In the genomic region with DNA sequence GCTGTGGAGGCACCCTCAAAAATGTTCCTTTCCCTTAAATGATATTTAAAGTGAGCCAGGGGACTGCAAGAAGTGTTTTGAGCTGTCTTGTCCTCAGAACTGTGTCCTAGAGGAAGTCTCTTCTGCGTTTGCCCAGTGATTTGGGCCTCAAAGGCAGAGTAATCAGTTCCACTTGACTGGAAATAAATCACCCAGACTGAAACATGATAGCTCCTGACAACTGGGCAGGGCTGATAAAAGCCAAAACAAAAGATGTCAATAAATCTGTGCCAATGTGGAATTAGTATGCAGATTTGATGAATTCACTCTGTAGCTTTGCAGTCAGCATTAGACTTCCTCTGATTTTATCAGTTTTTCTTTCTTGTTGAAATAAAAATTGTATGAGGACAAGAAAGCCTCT, we compare ENCODE assay signal across 1 cellular context.
TF ChIP-seq lines count a peak whose summit lies in the region.

No MANE protein-coding gene starts in this region.

TF ChIP-seq in HEK293, 187 proteins besides CTCF, POLR2A, EP300 and RAD21 (continued from another document):
- TF ChIP-seq, protein P1, sequence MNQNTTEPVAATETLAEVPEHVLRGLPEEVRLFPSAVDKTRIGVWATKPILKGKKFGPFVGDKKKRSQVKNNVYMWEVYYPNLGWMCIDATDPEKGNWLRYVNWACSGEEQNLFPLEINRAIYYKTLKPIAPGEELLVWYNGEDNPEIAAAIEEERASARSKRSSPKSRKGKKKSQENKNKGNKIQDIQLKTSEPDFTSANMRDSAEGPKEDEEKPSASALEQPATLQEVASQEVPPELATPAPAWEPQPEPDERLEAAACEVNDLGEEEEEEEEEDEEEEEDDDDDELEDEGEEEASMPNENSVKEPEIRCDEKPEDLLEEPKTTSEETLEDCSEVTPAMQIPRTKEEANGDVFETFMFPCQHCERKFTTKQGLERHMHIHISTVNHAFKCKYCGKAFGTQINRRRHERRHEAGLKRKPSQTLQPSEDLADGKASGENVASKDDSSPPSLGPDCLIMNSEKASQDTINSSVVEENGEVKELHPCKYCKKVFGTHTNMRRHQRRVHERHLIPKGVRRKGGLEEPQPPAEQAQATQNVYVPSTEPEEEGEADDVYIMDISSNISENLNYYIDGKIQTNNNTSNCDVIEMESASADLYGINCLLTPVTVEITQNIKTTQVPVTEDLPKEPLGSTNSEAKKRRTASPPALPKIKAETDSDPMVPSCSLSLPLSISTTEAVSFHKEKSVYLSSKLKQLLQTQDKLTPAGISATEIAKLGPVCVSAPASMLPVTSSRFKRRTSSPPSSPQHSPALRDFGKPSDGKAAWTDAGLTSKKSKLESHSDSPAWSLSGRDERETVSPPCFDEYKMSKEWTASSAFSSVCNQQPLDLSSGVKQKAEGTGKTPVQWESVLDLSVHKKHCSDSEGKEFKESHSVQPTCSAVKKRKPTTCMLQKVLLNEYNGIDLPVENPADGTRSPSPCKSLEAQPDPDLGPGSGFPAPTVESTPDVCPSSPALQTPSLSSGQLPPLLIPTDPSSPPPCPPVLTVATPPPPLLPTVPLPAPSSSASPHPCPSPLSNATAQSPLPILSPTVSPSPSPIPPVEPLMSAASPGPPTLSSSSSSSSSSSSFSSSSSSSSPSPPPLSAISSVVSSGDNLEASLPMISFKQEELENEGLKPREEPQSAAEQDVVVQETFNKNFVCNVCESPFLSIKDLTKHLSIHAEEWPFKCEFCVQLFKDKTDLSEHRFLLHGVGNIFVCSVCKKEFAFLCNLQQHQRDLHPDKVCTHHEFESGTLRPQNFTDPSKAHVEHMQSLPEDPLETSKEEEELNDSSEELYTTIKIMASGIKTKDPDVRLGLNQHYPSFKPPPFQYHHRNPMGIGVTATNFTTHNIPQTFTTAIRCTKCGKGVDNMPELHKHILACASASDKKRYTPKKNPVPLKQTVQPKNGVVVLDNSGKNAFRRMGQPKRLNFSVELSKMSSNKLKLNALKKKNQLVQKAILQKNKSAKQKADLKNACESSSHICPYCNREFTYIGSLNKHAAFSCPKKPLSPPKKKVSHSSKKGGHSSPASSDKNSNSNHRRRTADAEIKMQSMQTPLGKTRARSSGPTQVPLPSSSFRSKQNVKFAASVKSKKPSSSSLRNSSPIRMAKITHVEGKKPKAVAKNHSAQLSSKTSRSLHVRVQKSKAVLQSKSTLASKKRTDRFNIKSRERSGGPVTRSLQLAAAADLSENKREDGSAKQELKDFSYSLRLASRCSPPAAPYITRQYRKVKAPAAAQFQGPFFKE (tag by site-specific recombination; IDR thresholded peaks at IDR 0.05; ENCODE audit: borderline replicate concordance) = no peak
- TF ChIP-seq ZNF146 (tag by site-specific recombination; IDR thresholded peaks at IDR 0.05) (no peak), ZNF549 (tag by site-specific recombination; IDR thresholded peaks at IDR 0.05) (no peak), ZEB2 (tag by site-specific recombination; IDR thresholded peaks at IDR 0.05) (peak; percentile 83), ZNF610 (tag by site-specific recombination; IDR thresholded peaks at IDR 0.05; ENCODE audit: borderline replicate concordance) (no peak), ZNF561 (tag by site-specific recombination; IDR thresholded peaks at IDR 0.05; ENCODE audit: borderline replicate concordance) (no peak), KLF1 (tag by site-specific recombination; IDR thresholded peaks at IDR 0.05) (peak; percentile 35; the same call in 1 of the 2 replicates), ZNF791 (tag by site-specific recombination; IDR thresholded peaks at IDR 0.05) (no peak), ZNF169 (tag by site-specific recombination; IDR thresholded peaks at IDR 0.05) (no peak), ZNF354C (tag by site-specific recombination; IDR thresholded peaks at IDR 0.05; ENCODE audit: borderline replicate concordance, low read depth) (no peak), ZNF394 (tag by site-specific recombination; IDR thresholded peaks at IDR 0.05; ENCODE audit: borderline replicate concordance) (0 out of 2 replicates have a peak, but pooled peaks have one; percentile 11), BCL11A (tag by site-specific recombination; IDR thresholded peaks at IDR 0.05; ENCODE audit: low read depth) (0 out of 2 replicates have a peak, but pooled peaks have one; percentile 31), MEIS1 (CRISPR knock-in tag; IDR thresholded peaks at IDR 0.05; ENCODE audit: borderline replicate concordance) (0 out of 2 replicates have a peak, but pooled peaks have one; percentile 71), ZNF155 (tag by site-specific recombination; IDR thresholded peaks at IDR 0.05) (no peak), ZBTB7A (tag by site-specific recombination; IDR thresholded peaks at IDR 0.05; ENCODE audit: low read depth) (no peak), ZNF530 (tag by site-specific recombination; IDR thresholded peaks at IDR 0.05; ENCODE audit: low read depth) (no peak), YY2 (tag by site-specific recombination; IDR thresholded peaks at IDR 0.05) (no peak)
- TF ChIP-seq, protein P2, sequence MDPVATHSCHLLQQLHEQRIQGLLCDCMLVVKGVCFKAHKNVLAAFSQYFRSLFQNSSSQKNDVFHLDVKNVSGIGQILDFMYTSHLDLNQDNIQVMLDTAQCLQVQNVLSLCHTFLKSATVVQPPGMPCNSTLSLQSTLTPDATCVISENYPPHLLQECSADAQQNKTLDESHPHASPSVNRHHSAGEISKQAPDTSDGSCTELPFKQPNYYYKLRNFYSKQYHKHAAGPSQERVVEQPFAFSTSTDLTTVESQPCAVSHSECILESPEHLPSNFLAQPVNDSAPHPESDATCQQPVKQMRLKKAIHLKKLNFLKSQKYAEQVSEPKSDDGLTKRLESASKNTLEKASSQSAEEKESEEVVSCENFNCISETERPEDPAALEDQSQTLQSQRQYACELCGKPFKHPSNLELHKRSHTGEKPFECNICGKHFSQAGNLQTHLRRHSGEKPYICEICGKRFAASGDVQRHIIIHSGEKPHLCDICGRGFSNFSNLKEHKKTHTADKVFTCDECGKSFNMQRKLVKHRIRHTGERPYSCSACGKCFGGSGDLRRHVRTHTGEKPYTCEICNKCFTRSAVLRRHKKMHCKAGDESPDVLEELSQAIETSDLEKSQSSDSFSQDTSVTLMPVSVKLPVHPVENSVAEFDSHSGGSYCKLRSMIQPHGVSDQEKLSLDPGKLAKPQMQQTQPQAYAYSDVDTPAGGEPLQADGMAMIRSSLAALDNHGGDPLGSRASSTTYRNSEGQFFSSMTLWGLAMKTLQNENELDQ (tag by site-specific recombination; IDR thresholded peaks at IDR 0.05; ENCODE audit: low read depth) = no peak
- TF ChIP-seq, protein P3, sequence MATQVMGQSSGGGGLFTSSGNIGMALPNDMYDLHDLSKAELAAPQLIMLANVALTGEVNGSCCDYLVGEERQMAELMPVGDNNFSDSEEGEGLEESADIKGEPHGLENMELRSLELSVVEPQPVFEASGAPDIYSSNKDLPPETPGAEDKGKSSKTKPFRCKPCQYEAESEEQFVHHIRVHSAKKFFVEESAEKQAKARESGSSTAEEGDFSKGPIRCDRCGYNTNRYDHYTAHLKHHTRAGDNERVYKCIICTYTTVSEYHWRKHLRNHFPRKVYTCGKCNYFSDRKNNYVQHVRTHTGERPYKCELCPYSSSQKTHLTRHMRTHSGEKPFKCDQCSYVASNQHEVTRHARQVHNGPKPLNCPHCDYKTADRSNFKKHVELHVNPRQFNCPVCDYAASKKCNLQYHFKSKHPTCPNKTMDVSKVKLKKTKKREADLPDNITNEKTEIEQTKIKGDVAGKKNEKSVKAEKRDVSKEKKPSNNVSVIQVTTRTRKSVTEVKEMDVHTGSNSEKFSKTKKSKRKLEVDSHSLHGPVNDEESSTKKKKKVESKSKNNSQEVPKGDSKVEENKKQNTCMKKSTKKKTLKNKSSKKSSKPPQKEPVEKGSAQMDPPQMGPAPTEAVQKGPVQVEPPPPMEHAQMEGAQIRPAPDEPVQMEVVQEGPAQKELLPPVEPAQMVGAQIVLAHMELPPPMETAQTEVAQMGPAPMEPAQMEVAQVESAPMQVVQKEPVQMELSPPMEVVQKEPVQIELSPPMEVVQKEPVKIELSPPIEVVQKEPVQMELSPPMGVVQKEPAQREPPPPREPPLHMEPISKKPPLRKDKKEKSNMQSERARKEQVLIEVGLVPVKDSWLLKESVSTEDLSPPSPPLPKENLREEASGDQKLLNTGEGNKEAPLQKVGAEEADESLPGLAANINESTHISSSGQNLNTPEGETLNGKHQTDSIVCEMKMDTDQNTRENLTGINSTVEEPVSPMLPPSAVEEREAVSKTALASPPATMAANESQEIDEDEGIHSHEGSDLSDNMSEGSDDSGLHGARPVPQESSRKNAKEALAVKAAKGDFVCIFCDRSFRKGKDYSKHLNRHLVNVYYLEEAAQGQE (tag by site-specific recombination; IDR thresholded peaks at IDR 0.05) = no peak
- TF ChIP-seq, protein P4, sequence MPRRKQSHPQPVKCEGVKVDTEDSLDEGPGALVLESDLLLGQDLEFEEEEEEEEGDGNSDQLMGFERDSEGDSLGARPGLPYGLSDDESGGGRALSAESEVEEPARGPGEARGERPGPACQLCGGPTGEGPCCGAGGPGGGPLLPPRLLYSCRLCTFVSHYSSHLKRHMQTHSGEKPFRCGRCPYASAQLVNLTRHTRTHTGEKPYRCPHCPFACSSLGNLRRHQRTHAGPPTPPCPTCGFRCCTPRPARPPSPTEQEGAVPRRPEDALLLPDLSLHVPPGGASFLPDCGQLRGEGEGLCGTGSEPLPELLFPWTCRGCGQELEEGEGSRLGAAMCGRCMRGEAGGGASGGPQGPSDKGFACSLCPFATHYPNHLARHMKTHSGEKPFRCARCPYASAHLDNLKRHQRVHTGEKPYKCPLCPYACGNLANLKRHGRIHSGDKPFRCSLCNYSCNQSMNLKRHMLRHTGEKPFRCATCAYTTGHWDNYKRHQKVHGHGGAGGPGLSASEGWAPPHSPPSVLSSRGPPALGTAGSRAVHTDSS (tag by site-specific recombination; IDR thresholded peaks at IDR 0.05) = no peak
TF ChIP-seq in HEK293: peak in this region for 31.
